Comparison of ENCODE assay signal across 21 cellular contexts in the genomic region with DNA sequence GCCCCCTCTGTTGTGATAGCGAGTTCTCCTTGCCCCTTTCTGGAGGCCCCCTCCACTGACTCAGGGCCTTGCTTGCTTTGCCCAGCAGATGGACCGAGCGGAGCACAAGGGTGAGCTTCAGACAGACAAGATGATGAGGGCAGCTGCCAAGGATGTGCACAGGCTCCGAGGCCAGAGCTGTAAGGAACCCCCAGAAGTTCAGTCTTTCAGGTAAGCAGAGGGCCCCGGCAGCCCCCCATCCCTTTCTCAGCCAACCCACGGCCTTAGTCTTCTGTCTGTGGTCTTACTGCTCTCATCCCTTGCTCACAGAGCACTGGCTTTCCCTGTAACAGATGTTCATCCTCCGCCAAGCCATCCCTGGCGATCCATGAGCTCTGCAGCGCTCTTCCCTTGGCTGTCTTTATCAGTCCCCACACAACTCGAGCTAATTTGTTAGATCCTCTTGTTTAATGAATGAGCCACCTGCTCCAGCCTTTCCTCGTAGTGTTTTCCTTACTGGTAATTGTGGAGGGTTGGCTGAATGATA. TPM values are rescaled to one million over a fixed set of nuclear protein-coding genes. Genes with fewer than 3 reads are reported as not detected.
DNase-seq lines count a peak whose midpoint lies in the region.
"Had no signal": no experiment of that assay in that cellular context is flagged by ENCODE, and none has a peak within 500 bp of the region (broad histone marks: within the 10 kb centered on the region; RNA-seq: fewer than 3 reads in every experiment).

No MANE protein-coding gene starts in this region.

- intact Hi-C loops in posterior vena cava (cut with DNase I): no loop called here

- DNase-seq in NCI-H748 (lab: John Stamatoyannopoulos, UW; ENCODE audit: unreplicated experiment) (peak; percentile 58), NCI-H748 treated with DMSO at 0.1 percent for 48 hours (lab: John Stamatoyannopoulos, UW) (no peak), NCI-H146 treated with DMSO at 0.1 percent for 48 hours (lab: John Stamatoyannopoulos, UW; ENCODE audit: unreplicated experiment) (peak; percentile 75), NCI-H82 treated with DMSO at 0.1 percent for 48 hours (lab: John Stamatoyannopoulos, UW; ENCODE audit: unreplicated experiment) (peak; percentile 40), retina (peak; percentile 60), posterior vena cava (ENCODE audit: low spot score) (no peak), nucleus accumbens (lab: John Stamatoyannopoulos, UW) (no peak)
- no peak for DNase-seq in stimulated activated CD4-positive, alpha-beta T cell treated with anti-CD3 and anti-CD28 coated beads, Interleukin-12 subunit alpha, Interleukin-12 subunit beta, amount 100 ng/mL, for 4 hours
- DNase-seq: activated CD4-positive, alpha-beta T cell treated with anti-CD3 and anti-CD28 coated beads, Interleukin-2, amount 50 U/mL, for 4 hours; activated CD4-positive, CD25-positive, alpha-beta regulatory T cell; activated CD8-positive, alpha-beta memory T cell treated with anti-CD3 and anti-CD28 coated beads, Interleukin-2, amount 10 ng/mL, durations not matched to agents 7 days and 5 days; activated naive CD4-positive, alpha-beta T cell; activated naive CD8-positive, alpha-beta T cell treated with anti-CD3 and anti-CD28 coated beads, Interleukin-2, amount 50 U/mL, for 24 hours; CD4-positive, alpha-beta memory T cell; central memory CD4-positive, alpha-beta T cell; DMS53; foreskin melanocyte; naive B cell; NCI-H526 treated with DMSO at 0.1 percent for 48 hours; T-helper 1 cell; trophoblast cell had no signal

RNA-seq across cellular contexts. Expression of a gene that starts 18.5 kb away (rescaled TPM):
- 10 to 100 TPM; 55.9 to 67.6 TPM for total RNA-seq in posterior vena cava

Comparison
In these comparisons a context has a peak if more than half of its experiments do, and no peak if none do; other contexts are left out.
1. DNase-seq: peak in NCI-H748 (single experiment), NCI-H146 treated with DMSO at 0.1 percent for 48 hours (single experiment), NCI-H82 treated with DMSO at 0.1 percent for 48 hours (single experiment) and retina (single experiment); none in NCI-H748 treated with DMSO at 0.1 percent for 48 hours (single experiment), stimulated activated CD4-positive, alpha-beta T cell treated with anti-CD3 and anti-CD28 coated beads, Interleukin-12 subunit alpha, Interleukin-12 subunit beta, amount 100 ng/mL, for 4 hours (single experiment), posterior vena cava (single experiment) and nucleus accumbens (0 of 56).